ENCODE assay signal across 17 cellular contexts in genomic region chr7:100051611-100052010, GRCh38. TPM values are rescaled to one million over a fixed set of nuclear protein-coding genes. Genes with fewer than 3 reads are reported as not detected.
A peak's percentile ranks its signal among the peaks of the same experiment; 100 is the strongest.
DNase-seq lines count a peak whose midpoint lies in the region; ATAC-seq and TF ChIP-seq lines count a peak whose summit lies in the region.
"Had no signal": no experiment of that assay in that cellular context is flagged by ENCODE, and none has a peak within 500 bp of the region (broad histone marks: within the 10 kb centered on the region; RNA-seq: fewer than 3 reads in every experiment).

No MANE protein-coding gene starts in this region.

- no peaks in the 10 kb centered on the region for H4K20me1 ChIP-seq in neural progenitor cell (ENCODE audit: low read depth)

- peaks cover 5% of the 10 kb centered on the region for H3K4me1 ChIP-seq in neural progenitor cell

- no peak for DNase-seq in activated CD8-positive, alpha-beta memory T cell treated with anti-CD3 and anti-CD28 coated beads, Interleukin-2, amount 10 ng/mL, durations not matched to agents 7 days and 5 days
- DNase-seq in activated CD8-positive, alpha-beta memory T cell treated with anti-CD3 and anti-CD28 coated beads for 24 hours, result no peak
- DNase-seq in SK-MEL-5 (ENCODE audit: low read depth, low spot score) (peak; percentile 75), chondrocyte (ENCODE audit: low spot score) (no peak), neural progenitor cell (ENCODE audit: low spot score) (no peak), DMS 273 treated with DMSO at 0.1 percent for 48 hours (lab: John Stamatoyannopoulos, UW) (no peak), NCI-H146 treated with DMSO at 0.1 percent for 48 hours (lab: John Stamatoyannopoulos, UW; ENCODE audit: unreplicated experiment) (no peak)
- DNase-seq: ACHN; anterior cingulate cortex; COR-L47; islet precursor cell; NCI-H748 treated with DMSO at 0.1 percent for 48 hours; small intestine; stimulated activated naive CD4-positive, alpha-beta T cell had no signal

- H3K4me2 ChIP-seq in neural progenitor cell, result no peak overlapping the region

- H3K27ac ChIP-seq in neural progenitor cell, result no peak overlapping the region
- H3K27ac ChIP-seq: parathyroid adenoma had no signal

- in situ Hi-C loops in SK-MEL-5 (cut with HindIII; ENCODE audit: low pct_unique_long_range_greater_than_20kb, low sequenced_read_pairs), result no loop called here

- H3K36me3 Mint-ChIP-seq in activated CD8-positive, alpha-beta memory T cell treated with anti-CD3 and anti-CD28 coated beads, Interleukin-2, amount 10 ng/mL, durations not matched to agents 7 days and 5 days, result no peaks in the 10 kb centered on the region
- H3K36me3 Mint-ChIP-seq in chondrocyte (ENCODE audit: low read depth) (peaks cover 2% of the 10 kb centered on the region), neural progenitor cell (peaks cover 7% of the 10 kb centered on the region)

- no peaks in the 10 kb centered on the region for H3K9me3 Mint-ChIP-seq in activated CD8-positive, alpha-beta memory T cell treated with anti-CD3 and anti-CD28 coated beads, Interleukin-2, amount 10 ng/mL, durations not matched to agents 7 days and 5 days (ENCODE audit: low read depth)
- no peaks in the 10 kb centered on the region for H3K9me3 Mint-ChIP-seq in chondrocyte (ENCODE audit: low read depth)
- H3K9me3 Mint-ChIP-seq in neural progenitor cell, result no peaks in the 10 kb centered on the region

- no peak overlapping the region for H3K4me3 ChIP-seq in neural progenitor cell
- H3K4me3 ChIP-seq: HAP-1 had no signal

- H3K4me3 Mint-ChIP-seq in activated CD8-positive, alpha-beta memory T cell treated with anti-CD3 and anti-CD28 coated beads, Interleukin-2, amount 10 ng/mL, durations not matched to agents 7 days and 5 days, result peak overlapping the region; percentile 30
- H3K4me3 Mint-ChIP-seq in chondrocyte (ENCODE audit: unreplicated experiment) (peak overlapping the region; percentile 25), neural progenitor cell (peak overlapping the region; percentile 79)

- H3K27me3 Mint-ChIP-seq in activated CD8-positive, alpha-beta memory T cell treated with anti-CD3 and anti-CD28 coated beads, Interleukin-2, amount 10 ng/mL, durations not matched to agents 7 days and 5 days, result no peaks in the 10 kb centered on the region
- H3K27me3 Mint-ChIP-seq in chondrocyte (ENCODE audit: low read depth), result no peaks in the 10 kb centered on the region
- H3K27me3 Mint-ChIP-seq in neural progenitor cell (ENCODE audit: insufficient read depth, low read depth), result no peaks in the 10 kb centered on the region

- H3K27ac Mint-ChIP-seq in activated CD8-positive, alpha-beta memory T cell treated with anti-CD3 and anti-CD28 coated beads, Interleukin-2, amount 10 ng/mL, durations not matched to agents 7 days and 5 days, result no peak overlapping the region
- H3K27ac Mint-ChIP-seq in chondrocyte (ENCODE audit: unreplicated experiment), result peak overlapping the region; percentile 1
- H3K27ac Mint-ChIP-seq in neural progenitor cell, result no peak overlapping the region

- ATAC-seq in activated CD8-positive, alpha-beta memory T cell treated with anti-CD3 and anti-CD28 coated beads, Interleukin-2, amount 10 ng/mL, durations not matched to agents 7 days and 5 days, result no peak
- no peak for ATAC-seq in GM18502 (IDR thresholded peaks at IDR 0.05; ENCODE audit: poor library complexity, unreplicated experiment)

- H3K36me3 ChIP-seq in neural progenitor cell, result no peaks in the 10 kb centered on the region
- H3K36me3 ChIP-seq: HAP-1 had no signal

- H2AFZ ChIP-seq in neural progenitor cell (replicated peaks), result no peak overlapping the region
- H2AFZ ChIP-seq: parathyroid adenoma had no signal

- no peaks in the 10 kb centered on the region for H3K9me3 ChIP-seq in neural progenitor cell (ENCODE audit: low read depth)
- H3K9me3 ChIP-seq: HAP-1 had no signal

- no peak overlapping the region for H3K9ac ChIP-seq in neural progenitor cell
- H3K9ac ChIP-seq: parathyroid adenoma had no signal

- peaks cover 54% of the 10 kb centered on the region for H3K79me2 ChIP-seq in neural progenitor cell (ENCODE audit: low read depth)

- H3K4me1 Mint-ChIP-seq in activated CD8-positive, alpha-beta memory T cell treated with anti-CD3 and anti-CD28 coated beads, Interleukin-2, amount 10 ng/mL, durations not matched to agents 7 days and 5 days, result peaks cover 17% of the 10 kb centered on the region
- H3K4me1 Mint-ChIP-seq in chondrocyte (ENCODE audit: low read depth) (peaks cover 18% of the 10 kb centered on the region), neural progenitor cell (peaks cover 12% of the 10 kb centered on the region)

- H3K27me3 ChIP-seq in neural progenitor cell, result no peaks in the 10 kb centered on the region

- TF ChIP-seq CTCF in chondrocyte (IDR thresholded peaks at IDR 0.05) (no peak), neural progenitor cell (IDR thresholded peaks at IDR 0.05) (no peak)

- H3F3A ChIP-seq in neural progenitor cell (ENCODE audit: low read depth), result peaks cover 19% of the 10 kb centered on the region

- CTCF ChIA-PET in activated CD8-positive, alpha-beta memory T cell treated with anti-CD3 and anti-CD28 coated beads, Interleukin-2, amount 10 ng/mL, durations not matched to agents 7 days and 5 days (lab: Charles Lee), result interaction anchor here (0.6 to 6.6 kb wide), 7 partner anchors 22 to 138 kb away, joined by 3 to 82 read pairs (median 5); partner anchors contain the start of gene TRIM4

RNA-seq across cellular contexts. Expression of gene ZSCAN21, which starts 2.0 kb away (rescaled TPM):
- total RNA-seq in activated CD8-positive, alpha-beta memory T cell treated with anti-CD3 and anti-CD28 coated beads, Interleukin-2, amount 10 ng/mL, durations not matched to agents 7 days and 5 days, result 1 to 10 TPM; 5.6 to 7.9 TPM
- 21.3 and 22.8 TPM in 2 replicates for total RNA-seq in SK-MEL-5 (2014; rRNA removed; shearing (Covaris generic))
- polyA plus RNA-seq in SK-MEL-5 (2015; cell fraction: cytosol; rRNA removed), result 16.5 and 19.2 TPM in 2 replicates
- 15.3 and 18.0 TPM in 2 replicates for polyA plus RNA-seq in SK-MEL-5 (2015; cell fraction: nucleus; rRNA removed)
- total RNA-seq in chondrocyte, result 9.6 to 13.1 TPM (median 11.8 TPM) in 3 replicates
- total RNA-seq in neural progenitor cell (ENCODE audit: low replicate concordance), result 29.0 and 33.4 TPM in 2 replicates

RNA-seq across cellular contexts. Expression of gene ZNF3, which starts 29.9 kb away (rescaled TPM):
- 10 to 100 TPM; 21.2 to 24.1 TPM for total RNA-seq in activated CD8-positive, alpha-beta memory T cell treated with anti-CD3 and anti-CD28 coated beads, Interleukin-2, amount 10 ng/mL, durations not matched to agents 7 days and 5 days
- total RNA-seq in SK-MEL-5 (2014; rRNA removed; shearing (Covaris generic)), result 32.0 and 35.2 TPM in 2 replicates
- polyA plus RNA-seq in SK-MEL-5 (2015; cell fraction: cytosol; rRNA removed), result 22.5 and 26.5 TPM in 2 replicates
- polyA plus RNA-seq in SK-MEL-5 (2015; cell fraction: nucleus; rRNA removed), result 120 and 126 TPM in 2 replicates
- total RNA-seq in chondrocyte (21.9 to 28.4 TPM (median 22.1 TPM) in 3 replicates), neural progenitor cell (ENCODE audit: low replicate concordance) (56.0 and 73.6 TPM in 2 replicates)

RNA-seq across cellular contexts. Expression of gene ZKSCAN1, which starts 36.2 kb away (rescaled TPM):
- 10 to 100 TPM; 55.5 to 58.6 TPM for total RNA-seq in activated CD8-positive, alpha-beta memory T cell treated with anti-CD3 and anti-CD28 coated beads, Interleukin-2, amount 10 ng/mL, durations not matched to agents 7 days and 5 days
- total RNA-seq in SK-MEL-5 (2014; rRNA removed; shearing (Covaris generic)), result 34.7 and 37.2 TPM in 2 replicates
- 34.9 and 43.7 TPM in 2 replicates for polyA plus RNA-seq in SK-MEL-5 (2015; cell fraction: cytosol; rRNA removed)
- 40.7 and 48.3 TPM in 2 replicates for polyA plus RNA-seq in SK-MEL-5 (2015; cell fraction: nucleus; rRNA removed)
- total RNA-seq in chondrocyte (61.5 to 72.1 TPM (median 62.3 TPM) in 3 replicates), neural progenitor cell (ENCODE audit: low replicate concordance) (39.7 and 43.2 TPM in 2 replicates)

RNA-seq across cellular contexts. Expression of gene COPS6, which starts 37.2 kb away (rescaled TPM):
- total RNA-seq in activated CD8-positive, alpha-beta memory T cell treated with anti-CD3 and anti-CD28 coated beads, Interleukin-2, amount 10 ng/mL, durations not matched to agents 7 days and 5 days, result 10 to 100 TPM; 81.2 to 90.8 TPM
- 75.2 and 80.9 TPM in 2 replicates for total RNA-seq in SK-MEL-5 (2014; rRNA removed; shearing (Covaris generic))
- polyA plus RNA-seq in SK-MEL-5 (2015; cell fraction: cytosol; rRNA removed), result 124 and 157 TPM in 2 replicates
- polyA plus RNA-seq in SK-MEL-5 (2015; cell fraction: nucleus; rRNA removed), result 105 and 111 TPM in 2 replicates
- total RNA-seq in chondrocyte (80.1 to 111 TPM (median 83.1 TPM) in 3 replicates), neural progenitor cell (ENCODE audit: low replicate concordance) (42.2 and 63.9 TPM in 2 replicates)

RNA-seq across cellular contexts. Expression of gene MCM7, which starts 49.6 kb away (rescaled TPM):
- 100 to 1,000 TPM; 405 to 409 TPM for total RNA-seq in activated CD8-positive, alpha-beta memory T cell treated with anti-CD3 and anti-CD28 coated beads, Interleukin-2, amount 10 ng/mL, durations not matched to agents 7 days and 5 days
- total RNA-seq in SK-MEL-5 (2014; rRNA removed; shearing (Covaris generic)), result 163 and 176 TPM in 2 replicates
- 170 and 183 TPM in 2 replicates for polyA plus RNA-seq in SK-MEL-5 (2015; cell fraction: cytosol; rRNA removed)
- 608 TPM in 2 replicates for polyA plus RNA-seq in SK-MEL-5 (2015; cell fraction: nucleus; rRNA removed)
- total RNA-seq in chondrocyte, result 34.0 to 63.8 TPM (median 34.1 TPM) in 3 replicates
- total RNA-seq in neural progenitor cell (ENCODE audit: low replicate concordance), result 206 and 297 TPM in 2 replicates

Comparison
In these comparisons a context has a peak if more than half of its experiments do, and no peak if none do; other contexts are left out.
1. H3K4me3 Mint-ChIP-seq: peak in every context shown above with its lines; median percentile 79 in neural progenitor cell; 30 in activated CD8-positive, alpha-beta memory T cell treated with anti-CD3 and anti-CD28 coated beads, Interleukin-2, amount 10 ng/mL, durations not matched to agents 7 days and 5 days; 25 in chondrocyte.